8 cellular contexts compared by ENCODE assay signal in the genomic region with DNA sequence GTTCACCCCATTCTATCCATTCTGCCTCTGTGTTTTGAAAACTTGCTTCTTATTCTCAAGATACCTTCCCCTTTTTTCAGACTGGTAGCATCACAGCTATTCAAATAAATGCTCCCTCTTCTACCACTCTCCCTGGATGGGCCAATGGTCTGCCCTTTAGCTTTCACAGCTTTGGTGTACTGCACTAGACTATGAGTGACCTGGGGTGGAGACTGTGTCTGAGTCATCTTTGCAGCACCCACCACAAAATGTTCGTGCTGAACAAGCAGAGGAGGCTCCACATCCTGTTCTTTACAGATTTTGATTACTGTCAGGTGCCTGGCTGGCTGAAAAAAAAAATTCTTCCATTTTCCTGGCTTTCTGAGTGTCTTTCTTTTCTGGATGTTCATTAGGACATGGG.
DNase-seq lines count a peak whose midpoint lies in the region; ATAC-seq and TF ChIP-seq lines count a peak whose summit lies in the region.
"Had no signal": no experiment of that assay in that cellular context is flagged by ENCODE, and none has a peak within 500 bp of the region (broad histone marks: within the 10 kb centered on the region; RNA-seq: fewer than 3 reads in every experiment).

No MANE protein-coding gene starts in this region.

- H3K27me3 Mint-ChIP-seq in activated naive CD8-positive, alpha-beta T cell treated with anti-CD3 and anti-CD28 coated beads, Interleukin-2, amount 10 ng/mL, durations not matched to agents 7 days and 5 days: peaks cover 8% of the 10 kb centered on the region

- H3K4me3 Mint-ChIP-seq in activated naive CD8-positive, alpha-beta T cell treated with anti-CD3 and anti-CD28 coated beads, Interleukin-2, amount 10 ng/mL, durations not matched to agents 7 days and 5 days: peak overlapping the region; percentile 48
- H3K4me3 Mint-ChIP-seq: memory B cell had no signal

- H3K36me3 Mint-ChIP-seq in activated naive CD8-positive, alpha-beta T cell treated with anti-CD3 and anti-CD28 coated beads, Interleukin-2, amount 10 ng/mL, durations not matched to agents 7 days and 5 days: peaks cover 6% of the 10 kb centered on the region
- H3K36me3 Mint-ChIP-seq: memory B cell had no signal

- peak; percentile 1 for DNase-seq in KBM-7
- no peak for DNase-seq in activated naive CD8-positive, alpha-beta T cell treated with anti-CD3 and anti-CD28 coated beads, Interleukin-2, amount 10 ng/mL, durations not matched to agents 7 days and 5 days
- peak; percentile 22 to 27 for DNase-seq in stimulated activated CD4-positive, alpha-beta T cell treated with anti-CD3 and anti-CD28 coated beads, Interleukin-15, amount 100 ng/mL, for 48 hours (ENCODE audit: low read depth in 2 of 2)
- DNase-seq in pons (ENCODE audit: low spot score): no peak
- DNase-seq in adrenal gland: no peak
- no peak for DNase-seq in DMS153 (lab: John Stamatoyannopoulos, UW)

- TF ChIP-seq CTCF in adrenal gland (IDR thresholded peaks at IDR 0.05): no peak

- H3K36me3 ChIP-seq in adrenal gland (replicated peaks in 1 of 2): no peaks in the 10 kb centered on the region

- in situ Hi-C loops in KBM-7 (cut with MboI; ENCODE audit: low pct_unique_long_range_greater_than_20kb, low sequenced_read_pairs): no loop called here

- H3K27me3 ChIP-seq in adrenal gland: no peaks in the 10 kb centered on the region

- H3K9me3 Mint-ChIP-seq in activated naive CD8-positive, alpha-beta T cell treated with anti-CD3 and anti-CD28 coated beads, Interleukin-2, amount 10 ng/mL, durations not matched to agents 7 days and 5 days: peaks cover 3% of the 10 kb centered on the region
- H3K9me3 Mint-ChIP-seq: memory B cell had no signal

- no peaks in the 10 kb centered on the region for H3K9me3 ChIP-seq in adrenal gland (replicated peaks in 1 of 3)

- H3K27ac Mint-ChIP-seq in activated naive CD8-positive, alpha-beta T cell treated with anti-CD3 and anti-CD28 coated beads, Interleukin-2, amount 10 ng/mL, durations not matched to agents 7 days and 5 days: peak overlapping the region; percentile 84
- H3K27ac Mint-ChIP-seq: memory B cell had no signal

- ATAC-seq in GM21619 (IDR thresholded peaks at IDR 0.05; ENCODE audit: unreplicated experiment): peak; percentile 81
- peak; percentile 84 for ATAC-seq in activated naive CD8-positive, alpha-beta T cell treated with anti-CD3 and anti-CD28 coated beads, Interleukin-2, amount 10 ng/mL, durations not matched to agents 7 days and 5 days (ENCODE audit: low read depth)

- intact Hi-C loops in adrenal gland (cut with DNase I): no loop called here

- TF ChIP-seq POLR2A in adrenal gland (IDR thresholded peaks at IDR 0.05): no peak

- no peak overlapping the region for H3K4me3 ChIP-seq in adrenal gland

- no peak overlapping the region for H3K27ac ChIP-seq in adrenal gland

- POLR2A ChIA-PET in activated naive CD8-positive, alpha-beta T cell treated with anti-CD3 and anti-CD28 coated beads, Interleukin-2, amount 10 ng/mL, durations not matched to agents 7 days and 5 days (lab: Charles Lee): no interaction called here

- H3K4me1 ChIP-seq in adrenal gland (replicated peaks in 1 of 2): peaks cover 0 to 5% of the 10 kb centered on the region in 2 donors

- H3K4me1 Mint-ChIP-seq in activated naive CD8-positive, alpha-beta T cell treated with anti-CD3 and anti-CD28 coated beads, Interleukin-2, amount 10 ng/mL, durations not matched to agents 7 days and 5 days: peaks cover 31% of the 10 kb centered on the region

- 7 to 26% (median 19%) methylated on average over 1 of the region's 1 CpG for WGBS in adrenal gland, 4 donors

Comparison
In these comparisons a context has a peak if more than half of its experiments do, and no peak if none do; other contexts are left out.
1. DNase-seq: peak in KBM-7 (single experiment) and stimulated activated CD4-positive, alpha-beta T cell treated with anti-CD3 and anti-CD28 coated beads, Interleukin-15, amount 100 ng/mL, for 48 hours (2 of 2); none in activated naive CD8-positive, alpha-beta T cell treated with anti-CD3 and anti-CD28 coated beads, Interleukin-2, amount 10 ng/mL, durations not matched to agents 7 days and 5 days (single experiment), pons (single experiment), adrenal gland (0 of 7) and DMS153 (single experiment).